Comparison of ENCODE assay signal across 10 cellular contexts in genomic region chr17:44581868-44582267, GRCh38. TPM values are rescaled to one million over a fixed set of nuclear protein-coding genes. Genes with fewer than 3 reads are reported as not detected.
DNase-seq lines count a peak whose midpoint lies in the region; ATAC-seq and TF ChIP-seq lines count a peak whose summit lies in the region.
"Had no signal": no experiment of that assay in that cellular context is flagged by ENCODE, and none has a peak within 500 bp of the region (broad histone marks: within the 10 kb centered on the region; RNA-seq: fewer than 3 reads in every experiment).

No MANE protein-coding gene starts in this region.

- no peak overlapping the region for H3K4me3 ChIP-seq in endodermal cell (ENCODE audit: low read length)
- H3K4me3 ChIP-seq: stomach had no signal

- H3K27me3 ChIP-seq in endodermal cell (ENCODE audit: control insufficient read depth, insufficient read depth, low read length, poor library complexity, severe bottlenecking), result no peaks in the 10 kb centered on the region

- H3K36me3 ChIP-seq in endodermal cell (ENCODE audit: control insufficient read depth, insufficient read depth, low read length), result no peaks in the 10 kb centered on the region
- H3K36me3 ChIP-seq: stomach had no signal

- TF ChIP-seq CTCF in endodermal cell (conservative IDR thresholded peaks at IDR 0.05) (peak; percentile 36), CD14-positive monocyte (IDR thresholded peaks at IDR 0.05) (no peak)

- H3K4me1 ChIP-seq in endodermal cell (ENCODE audit: control insufficient read depth, insufficient read depth, low read length), result peaks cover 6% of the 10 kb centered on the region

- H3K9me3 ChIP-seq in endodermal cell (ENCODE audit: control insufficient read depth, low read length), result no peaks in the 10 kb centered on the region
- H3K9me3 ChIP-seq: stomach had no signal

- intact Hi-C loops in CD14-positive monocyte (cut with micrococcal nuclease), result no loop called here

- H3K27me3 Mint-ChIP-seq in endodermal cell (ENCODE audit: insufficient read depth) (peaks cover 17% of the 10 kb centered on the region), CD14-positive monocyte (ENCODE audit: low read depth in 3 of 3) (peaks cover 8 to 11% (median 10%) of the 10 kb centered on the region in 3 donors)

- no peak overlapping the region for H3K9ac ChIP-seq in endodermal cell (ENCODE audit: extremely low read depth, low read length, poor library complexity, severe bottlenecking)

- H3K36me3 Mint-ChIP-seq in endodermal cell (ENCODE audit: low read depth), result no peaks in the 10 kb centered on the region
- no peaks in the 10 kb centered on the region for H3K36me3 Mint-ChIP-seq in CD14-positive monocyte

- DNase-seq in AG08395 (ENCODE audit: low spot score) (peak; percentile 21), EH (ENCODE audit: low read depth) (peak; percentile 27), NCI-H774 (lab: John Stamatoyannopoulos, UW) (peak; percentile 15), endodermal cell (no peak), CD14-positive monocyte (ENCODE audit: low spot score) (no peak), cerebellar cortex (ENCODE audit: low spot score) (no peak)
- no peak for DNase-seq in activated CD8-positive, alpha-beta memory T cell treated with anti-CD3 and anti-CD28 coated beads, Interleukin-2, amount 50 U/mL, for 4 hours
- DNase-seq: central memory CD4-positive, alpha-beta T cell; stomach had no signal

- 91 to 96% methylated on average over 9 to 11 of the region's 11 CpGs for WGBS in endodermal cell (ENCODE audit: insufficient coverage in 1 of 2, insufficient read length in 1 of 2), 2 experiments

- H3K4me1 Mint-ChIP-seq in endodermal cell (peaks cover 25% of the 10 kb centered on the region), CD14-positive monocyte (peaks cover 16% of the 10 kb centered on the region)

- H3K27ac Mint-ChIP-seq in endodermal cell, result no peak overlapping the region
- H3K27ac Mint-ChIP-seq in CD14-positive monocyte, result no peak overlapping the region

- no peaks in the 10 kb centered on the region for H3K9me3 Mint-ChIP-seq in endodermal cell
- H3K9me3 Mint-ChIP-seq in CD14-positive monocyte, result peaks cover 0 to under 1% (median 0%) of the 10 kb centered on the region in 7 donors

- H3K27ac ChIP-seq in endodermal cell (ENCODE audit: low read depth, low read length), result no peak overlapping the region
- H3K27ac ChIP-seq: stomach had no signal

- H3K4me3 Mint-ChIP-seq in endodermal cell (no peak overlapping the region), CD14-positive monocyte (no peak overlapping the region)

- ATAC-seq in HG02981 (IDR thresholded peaks at IDR 0.05; ENCODE audit: unreplicated experiment), result no peak

RNA-seq across cellular contexts. Expression of gene FZD2, which starts 24.6 kb away (rescaled TPM):
- 10 to 100 TPM; 20.6 to 21.9 TPM for total RNA-seq in endodermal cell
- 65.2 TPM for polyA plus RNA-seq in endodermal cell (2013, experiment 1 of 2)
- 64.6 TPM for polyA plus RNA-seq in endodermal cell (2013, experiment 2 of 2)
- polyA plus RNA-seq in CD14-positive monocyte, result 1 to 10 TPM; 6.2 to 7.2 TPM

Comparison
In these comparisons a context has a peak if more than half of its experiments do, and no peak if none do; other contexts are left out.
1. DNase-seq: peak in AG08395 (single experiment), EH (single experiment) and NCI-H774 (single experiment); none in endodermal cell (single experiment), CD14-positive monocyte (single experiment), cerebellar cortex (single experiment) and activated CD8-positive, alpha-beta memory T cell treated with anti-CD3 and anti-CD28 coated beads, Interleukin-2, amount 50 U/mL, for 4 hours (single experiment).